Comparison of ENCODE assay signal across 1 cellular context in genomic region chr6:31901415-31901952, GRCh38.
TF ChIP-seq lines count a peak whose summit lies in the region.

No MANE protein-coding gene starts in this region.

TF ChIP-seq in HepG2, 621 proteins besides CTCF, POLR2A, EP300 and RAD21 (continued from another document):
- TF ChIP-seq PATZ1 (CRISPR knock-in tag; IDR thresholded peaks at IDR 0.05) (peak; percentile 95), ZNF276 (CRISPR knock-in tag; IDR thresholded peaks at IDR 0.05; ENCODE audit: low read depth) (0 out of 2 replicates have a peak, but pooled peaks have one; percentile 56), KDM2A (CRISPR knock-in tag; IDR thresholded peaks at IDR 0.05; ENCODE audit: borderline replicate concordance, low read depth) (peak; percentile 61), FOSL2 (CRISPR knock-in tag; IDR thresholded peaks at IDR 0.05) (peak; percentile 10; the same call in 1 of the 2 replicates), PAX8 (CRISPR knock-in tag; IDR thresholded peaks at IDR 0.05; ENCODE audit: borderline replicate concordance) (0 out of 2 replicates have a peak, but pooled peaks have one; percentile 17), ZNF362 (CRISPR knock-in tag; IDR thresholded peaks at IDR 0.05; ENCODE audit: borderline replicate concordance) (0 out of 2 replicates have a peak, but pooled peaks have one; percentile 18), FOXP4 (CRISPR knock-in tag; IDR thresholded peaks at IDR 0.05) (0 out of 2 replicates have a peak, but pooled peaks have one; percentile 3), NONO (IDR thresholded peaks at IDR 0.05) (no peak), NONO (CRISPR knock-in tag; conservative IDR thresholded peaks at IDR 0.05) (no peak), ZC3H13 (CRISPR knock-in tag; IDR thresholded peaks at IDR 0.05) (0 out of 2 replicates have a peak, but pooled peaks have one; percentile 36), RBFOX2 (IDR thresholded peaks at IDR 0.05; ENCODE audit: low read depth, low read length) (peak; percentile 39), AGO2 (optimal IDR thresholded peaks at IDR 0.05; ENCODE audit: low read depth, low read length) (peak; percentile 48), GABPB1 (CRISPR knock-in tag; IDR thresholded peaks at IDR 0.05) (peak; percentile 30; the same call in 1 of the 2 replicates), AKAP8 (CRISPR knock-in tag; IDR thresholded peaks at IDR 0.05) (0 out of 2 replicates have a peak, but pooled peaks have one; percentile 13), YEATS4 (CRISPR knock-in tag; IDR thresholded peaks at IDR 0.05; ENCODE audit: borderline replicate concordance) (0 out of 2 replicates have a peak, but pooled peaks have one; percentile 42), ZBTB33 (CRISPR knock-in tag; IDR thresholded peaks at IDR 0.05) (peak; percentile 87), ZNF772 (CRISPR knock-in tag; IDR thresholded peaks at IDR 0.05) (no peak), GLI4 (CRISPR knock-in tag; IDR thresholded peaks at IDR 0.05; ENCODE audit: borderline replicate concordance) (no peak), ZNF281 (CRISPR knock-in tag; IDR thresholded peaks at IDR 0.05; ENCODE audit: borderline replicate concordance) (peak; percentile 67; the same call in 1 of the 2 replicates), JUNB (CRISPR knock-in tag; IDR thresholded peaks at IDR 0.05; ENCODE audit: borderline replicate concordance) (no peak), ZNF317 (CRISPR knock-in tag; IDR thresholded peaks at IDR 0.05) (no peak)
